Comparison of ENCODE assay signal across 9 cellular contexts in genomic region chr3:197752107-197752506, GRCh38. TPM values are rescaled to one million over a fixed set of nuclear protein-coding genes. Genes with fewer than 3 reads are reported as not detected.
DNase-seq lines count a peak whose midpoint lies in the region; ATAC-seq and TF ChIP-seq lines count a peak whose summit lies in the region.
"Had no signal": no experiment of that assay in that cellular context is flagged by ENCODE, and none has a peak within 500 bp of the region (broad histone marks: within the 10 kb centered on the region; RNA-seq: fewer than 3 reads in every experiment).

No MANE protein-coding gene starts in this region.

- H3K36me3 Mint-ChIP-seq in activated CD8-positive, alpha-beta T cell treated with anti-CD3 and anti-CD28 coated beads for 36 hours (ENCODE audit: low read depth) = no peaks in the 10 kb centered on the region

- H3K27ac Mint-ChIP-seq in activated CD8-positive, alpha-beta T cell treated with anti-CD3 and anti-CD28 coated beads for 36 hours = peak overlapping the region; percentile 79

- POLR2A ChIA-PET in activated CD8-positive, alpha-beta T cell treated with anti-CD3 and anti-CD28 coated beads for 36 hours (lab: Charles Lee) = no interaction called here

- peaks cover 44% of the 10 kb centered on the region for H3K4me1 Mint-ChIP-seq in activated CD8-positive, alpha-beta T cell treated with anti-CD3 and anti-CD28 coated beads for 36 hours (ENCODE audit: low read depth)

- H3K27me3 Mint-ChIP-seq in activated CD8-positive, alpha-beta T cell treated with anti-CD3 and anti-CD28 coated beads for 36 hours = no peaks in the 10 kb centered on the region

- no peaks in the 10 kb centered on the region for H3K9me3 Mint-ChIP-seq in activated CD8-positive, alpha-beta T cell treated with anti-CD3 and anti-CD28 coated beads for 36 hours

- peak overlapping the region; percentile 74 for H3K4me3 Mint-ChIP-seq in activated CD8-positive, alpha-beta T cell treated with anti-CD3 and anti-CD28 coated beads for 36 hours

- DNase-seq in stimulated activated CD4-positive, alpha-beta T cell treated with anti-CD3 and anti-CD28 coated beads, Interleukin-4, amount 100 ng/mL, for 24 hours = peak; percentile 23
- no peak for DNase-seq in stimulated activated CD4-positive, alpha-beta T cell treated with anti-CD3 and anti-CD28 coated beads, Interleukin-12 subunit alpha, Interleukin-12 subunit beta, amount 100 ng/mL, for 4 hours
- DNase-seq in activated CD8-positive, alpha-beta T cell treated with anti-CD3 and anti-CD28 coated beads for 36 hours = peak; percentile 48
- DNase-seq in kidney glomerular epithelial cell (lab: John Stamatoyannopoulos, UW) (peak; percentile 4), HK-2 (ENCODE audit: unreplicated experiment) (no peak), GM19238 (ENCODE audit: insufficient read length, low spot score) (no peak), substantia nigra (lab: John Stamatoyannopoulos, UW) (no peak)
- DNase-seq: NCI-H1436 had no signal

- no peak overlapping the region for H3K27ac ChIP-seq in substantia nigra (ENCODE audit: low read depth, low read length, poor library complexity, severe bottlenecking)

- CTCF ChIA-PET in activated CD8-positive, alpha-beta T cell treated with anti-CD3 and anti-CD28 coated beads for 36 hours (lab: Charles Lee) = no interaction called here

- peak; percentile 13 for ATAC-seq in activated CD8-positive, alpha-beta T cell treated with anti-CD3 and anti-CD28 coated beads for 36 hours
- ATAC-seq in esophagus mucosa = no peak

- TF ChIP-seq CTCF in activated CD8-positive, alpha-beta T cell treated with anti-CD3 and anti-CD28 coated beads for 36 hours (IDR thresholded peaks at IDR 0.05) = no peak

- intact Hi-C loops in activated CD8-positive, alpha-beta T cell treated with anti-CD3 and anti-CD28 coated beads for 36 hours (cut with micrococcal nuclease) = loop anchor here (5.0 kb wide), 1 partner anchor 50 kb away; no protein-coding TSS in a partner anchor

RNA-seq across cellular contexts. Expression of gene FYTTD1, which starts 2.4 kb away (rescaled TPM):
- 10 to 100 TPM; 25.4 to 27.0 TPM for total RNA-seq in activated CD8-positive, alpha-beta T cell treated with anti-CD3 and anti-CD28 coated beads for 36 hours
- total RNA-seq in esophagus mucosa = 41.4 TPM

RNA-seq across cellular contexts. Expression of gene RUBCN, which starts 15.4 kb away (rescaled TPM):
- total RNA-seq in activated CD8-positive, alpha-beta T cell treated with anti-CD3 and anti-CD28 coated beads for 36 hours = 10 to 100 TPM; 27.3 to 27.7 TPM
- 18.0 TPM for total RNA-seq in esophagus mucosa

RNA-seq across cellular contexts. Expression of gene LRCH3, which starts 38.9 kb away (rescaled TPM):
- total RNA-seq in activated CD8-positive, alpha-beta T cell treated with anti-CD3 and anti-CD28 coated beads for 36 hours = 10 to 100 TPM; 43.8 to 53.5 TPM
- total RNA-seq in esophagus mucosa = 20.8 TPM

Comparison
In these comparisons a context has a peak if more than half of its experiments do, and no peak if none do; other contexts are left out.
1. DNase-seq: peak in stimulated activated CD4-positive, alpha-beta T cell treated with anti-CD3 and anti-CD28 coated beads, Interleukin-4, amount 100 ng/mL, for 24 hours (single experiment), activated CD8-positive, alpha-beta T cell treated with anti-CD3 and anti-CD28 coated beads for 36 hours (single experiment) and kidney glomerular epithelial cell (single experiment); none in stimulated activated CD4-positive, alpha-beta T cell treated with anti-CD3 and anti-CD28 coated beads, Interleukin-12 subunit alpha, Interleukin-12 subunit beta, amount 100 ng/mL, for 4 hours (single experiment), HK-2 (single experiment), GM19238 (single experiment) and substantia nigra (0 of 49).